8 cellular contexts compared by ENCODE assay signal in the genomic region with DNA sequence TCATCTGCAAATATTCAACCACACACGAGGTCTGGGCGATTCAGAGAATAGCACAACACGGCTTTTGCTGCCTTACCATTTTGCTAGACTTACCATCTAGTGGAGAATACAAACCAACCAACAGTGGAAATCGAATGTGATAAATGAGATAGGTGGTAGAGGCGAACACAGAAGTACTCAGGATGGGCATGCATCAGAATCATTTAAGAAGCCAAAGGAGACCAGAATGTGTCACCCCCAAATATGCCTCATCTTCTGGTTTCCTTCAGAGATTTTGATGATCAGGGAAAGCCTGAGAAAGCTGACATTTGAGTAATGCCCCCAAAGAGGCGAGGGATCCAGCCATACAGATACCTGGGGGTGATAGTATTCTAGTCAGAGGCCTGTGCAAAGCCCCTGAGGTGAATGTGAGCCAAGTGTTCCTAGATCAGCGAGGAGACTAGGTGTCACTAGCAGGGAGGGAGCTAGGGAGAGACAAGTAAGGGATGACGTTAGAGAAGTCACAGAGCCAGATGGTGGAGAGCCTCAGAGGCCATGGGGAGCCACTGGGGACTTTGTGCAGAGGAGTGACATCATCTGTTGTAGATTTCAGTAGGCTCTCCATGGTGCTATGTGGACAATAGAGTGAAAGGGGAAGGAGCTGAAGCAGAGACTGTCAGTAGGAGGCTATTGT. TPM values are rescaled to one million over a fixed set of nuclear protein-coding genes. Genes with fewer than 3 reads are reported as not detected.
DNase-seq lines count a peak whose midpoint lies in the region; ATAC-seq lines count a peak whose summit lies in the region.

No MANE protein-coding gene starts in this region.

- H3K27ac Mint-ChIP-seq in immature natural killer cell = peak overlapping the region; percentile 60 to 97 (median 93)

- peak; percentile 31 for ATAC-seq in HG02798 (IDR thresholded peaks at IDR 0.05; ENCODE audit: poor library complexity, unreplicated experiment)

- DNase-seq in COLO668 (lab: John Stamatoyannopoulos, UW; ENCODE audit: unreplicated experiment) (peak; percentile 22), immature natural killer cell (peak in 1 of 3 donors; percentile 5), cortex of kidney (lab: John Stamatoyannopoulos, UW) (no peak), NCI-H1417 (lab: John Stamatoyannopoulos, UW) (no peak), NCI-H748 (lab: John Stamatoyannopoulos, UW; ENCODE audit: unreplicated experiment) (no peak)
- DNase-seq in activated CD4-positive, alpha-beta T cell treated with anti-CD3 and anti-CD28 coated beads, Interleukin-2, amount 50 U/mL, for 48 hours = peak; percentile 35 to 51

- WGBS in urinary bladder = 67% methylated on average over 8 of the region's 8 CpGs

- no peaks in the 10 kb centered on the region for H3K36me3 ChIP-seq in urinary bladder (ENCODE audit: insufficient read depth)

- H3K27ac ChIP-seq in urinary bladder (ENCODE audit: low read depth) = peak overlapping the region; percentile 5

- peak overlapping the region; percentile 56 to 95 (median 90) for H3K4me3 Mint-ChIP-seq in immature natural killer cell

- H3K4me1 Mint-ChIP-seq in immature natural killer cell = peaks cover 53 to 58% of the 10 kb centered on the region in 2 donors

- no peaks in the 10 kb centered on the region for H3K36me3 Mint-ChIP-seq in immature natural killer cell

- no peak overlapping the region for H3K4me3 ChIP-seq in urinary bladder (ENCODE audit: low read depth, low read length)

- peaks cover 2 to 8% (median 5%) of the 10 kb centered on the region in 3 donors for H3K27me3 Mint-ChIP-seq in immature natural killer cell (ENCODE audit: low read depth in 3 of 3)

- no peaks in the 10 kb centered on the region for H3K4me1 ChIP-seq in urinary bladder (ENCODE audit: insufficient read depth)

- no peaks in the 10 kb centered on the region for H3K9me3 Mint-ChIP-seq in immature natural killer cell

RNA-seq across cellular contexts. Expression of a gene that starts 1.7 kb away (rescaled TPM):
- 10 to 100 TPM; 13.9 to 21.3 (median 15.3) TPM for polyA plus RNA-seq in immature natural killer cell
- total RNA-seq in urinary bladder = 25.5 TPM
- 9.8 TPM for polyA plus RNA-seq in urinary bladder

Comparison
In these comparisons a context has a peak if more than half of its experiments do, and no peak if none do; other contexts are left out.
1. DNase-seq: peak in COLO668 (single experiment) and activated CD4-positive, alpha-beta T cell treated with anti-CD3 and anti-CD28 coated beads, Interleukin-2, amount 50 U/mL, for 48 hours (2 of 2); none in cortex of kidney (single experiment), NCI-H1417 (0 of 3) and NCI-H748 (single experiment).